Comparison of ENCODE assay signal across 31 cellular contexts in the genomic region with DNA sequence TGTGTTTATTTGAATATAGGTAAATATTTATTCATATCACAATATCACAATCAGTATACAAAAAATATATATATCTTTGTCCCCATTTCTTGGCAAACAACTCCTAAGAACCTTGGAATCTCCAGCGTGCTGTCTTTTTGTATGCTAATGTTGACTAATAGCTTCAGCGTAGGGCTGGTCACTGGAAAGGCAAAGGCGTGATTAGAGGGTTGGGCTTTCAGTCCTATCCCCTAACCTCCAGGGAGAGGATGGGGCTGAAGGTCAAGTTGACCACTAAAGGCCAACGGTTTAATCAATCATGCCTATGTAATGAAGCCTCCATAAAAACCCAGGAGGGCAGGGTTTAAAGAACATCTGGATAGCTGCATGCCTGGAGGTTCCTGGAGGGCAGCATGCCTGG.
"Had no signal": no experiment of that assay in that cellular context is flagged by ENCODE, and none has a peak within 500 bp of the region (broad histone marks: within the 10 kb centered on the region; RNA-seq: fewer than 3 reads in every experiment).

No MANE protein-coding gene starts in this region.

- H3K9me3 ChIP-seq: ascending aorta, MG63 had no signal

- H3K27me3 Mint-ChIP-seq: activated CD4-positive, alpha-beta T cell treated with anti-CD3 and anti-CD28 coated beads, Interleukin-2, amount 10 ng/mL, durations not matched to agents 24 days and 14 days; activated CD8-positive, alpha-beta T cell treated with anti-CD3 and anti-CD28 coated beads for 36 hours; activated naive CD4-positive, alpha-beta T cell treated with anti-CD3 and anti-CD28 coated beads, Interleukin-2, amount 50 U/mL, for 24 hours; activated naive CD8-positive, alpha-beta T cell treated with anti-CD3 and anti-CD28 coated beads, Interleukin-2, amount 10 ng/mL, durations not matched to agents 7 days and 5 days; activated T-helper 17 cell treated with anti-CD3 and anti-CD28 coated beads, Interleukin-2, amount 50 U/mL, for 72 hours had no signal

- H3K27ac ChIP-seq: ascending aorta, cardiac muscle cell, WERI-Rb-1 had no signal

- H3K27me3 ChIP-seq: ascending aorta, MG63 had no signal

- H3K4me3 ChIP-seq: ascending aorta, cardiac muscle cell, K562, MG63 had no signal

- H3K4me1 ChIP-seq: ascending aorta had no signal

- FAIRE-seq: K562 had no signal

- H3K27ac Mint-ChIP-seq: activated CD4-positive, alpha-beta T cell treated with anti-CD3 and anti-CD28 coated beads, Interleukin-2, amount 10 ng/mL, durations not matched to agents 24 days and 14 days; activated CD8-positive, alpha-beta T cell treated with anti-CD3 and anti-CD28 coated beads for 36 hours; activated naive CD4-positive, alpha-beta T cell treated with anti-CD3 and anti-CD28 coated beads, Interleukin-2, amount 50 U/mL, for 24 hours; activated naive CD8-positive, alpha-beta T cell treated with anti-CD3 and anti-CD28 coated beads, Interleukin-2, amount 10 ng/mL, durations not matched to agents 7 days and 5 days; activated T-cell treated with anti-CD3 and anti-CD28 coated beads, Interleukin-2, amount 50 U/mL, for 72 hours; activated T-helper 17 cell treated with anti-CD3 and anti-CD28 coated beads, Interleukin-2, amount 50 U/mL, for 72 hours had no signal

- H3K9me3 Mint-ChIP-seq: activated CD4-positive, alpha-beta T cell treated with anti-CD3 and anti-CD28 coated beads, Interleukin-2, amount 10 ng/mL, durations not matched to agents 24 days and 14 days; activated CD8-positive, alpha-beta T cell treated with anti-CD3 and anti-CD28 coated beads for 36 hours; activated naive CD4-positive, alpha-beta T cell treated with anti-CD3 and anti-CD28 coated beads, Interleukin-2, amount 50 U/mL, for 24 hours had no signal

- DNase-seq: activated CD4-positive, alpha-beta T cell treated with anti-CD3 and anti-CD28 coated beads, Interleukin-2, amount 10 ng/mL, durations not matched to agents 24 days and 14 days; activated CD4-positive, alpha-beta T cell treated with anti-CD3 and anti-CD28 coated beads, Interleukin-2, amount 50 U/mL, for 4 hours; activated CD8-positive, alpha-beta T cell treated with anti-CD3 and anti-CD28 coated beads for 36 hours; activated effector memory CD4-positive, alpha-beta T cell treated with anti-CD3 and anti-CD28 coated beads, Interleukin-2, amount 50 U/mL, for 16 hours; activated naive CD4-positive, alpha-beta T cell treated with Interleukin-2 at 50 U/mL for 16 hours; activated naive CD8-positive, alpha-beta T cell treated with anti-CD3 and anti-CD28 coated beads, Interleukin-2, amount 10 ng/mL, durations not matched to agents 7 days and 5 days; activated T-cell treated with anti-CD3 and anti-CD28 coated beads, Interleukin-2, amount 50 U/mL, for 1 hour; activated T-cell treated with anti-CD3 and anti-CD28 coated beads, Interleukin-2, amount 50 U/mL, for 72 hours; amygdala; Karpas-422; MG63; NCI-H1092; NCI-H1436 treated with DMSO at 0.1 percent for 48 hours; NCI-H1694 treated with DMSO at 0.1 percent for 48 hours; NCI-H2029; NCI-H2171; NCI-H510A; NCI-H526; NCI-H748 treated with DMSO at 0.1 percent for 48 hours; NK-92 treated with Interleukin-12 subunit alpha and Interleukin-12 subunit beta, amount 100 ng/mL, for 24 hours; OCI-M1; Right ventricle myocardium superior; SW 1271; T-helper 1 cell; T1000; WERI-Rb-1 had no signal

- H3K4me3 Mint-ChIP-seq: activated CD4-positive, alpha-beta T cell treated with anti-CD3 and anti-CD28 coated beads, Interleukin-2, amount 10 ng/mL, durations not matched to agents 24 days and 14 days; activated CD8-positive, alpha-beta T cell treated with anti-CD3 and anti-CD28 coated beads for 36 hours; activated naive CD4-positive, alpha-beta T cell treated with anti-CD3 and anti-CD28 coated beads, Interleukin-2, amount 50 U/mL, for 24 hours; activated naive CD8-positive, alpha-beta T cell treated with anti-CD3 and anti-CD28 coated beads, Interleukin-2, amount 10 ng/mL, durations not matched to agents 7 days and 5 days; activated T-cell treated with anti-CD3 and anti-CD28 coated beads, Interleukin-2, amount 50 U/mL, for 72 hours; activated T-helper 17 cell treated with anti-CD3 and anti-CD28 coated beads, Interleukin-2, amount 50 U/mL, for 72 hours had no signal

- H3K36me3 ChIP-seq: ascending aorta, cardiac muscle cell, MG63, WERI-Rb-1 had no signal

- H3K4me1 Mint-ChIP-seq: activated CD4-positive, alpha-beta T cell treated with anti-CD3 and anti-CD28 coated beads, Interleukin-2, amount 10 ng/mL, durations not matched to agents 24 days and 14 days; activated naive CD4-positive, alpha-beta T cell treated with anti-CD3 and anti-CD28 coated beads, Interleukin-2, amount 50 U/mL, for 24 hours; activated naive CD8-positive, alpha-beta T cell treated with anti-CD3 and anti-CD28 coated beads, Interleukin-2, amount 10 ng/mL, durations not matched to agents 7 days and 5 days; activated T-helper 17 cell treated with anti-CD3 and anti-CD28 coated beads, Interleukin-2, amount 50 U/mL, for 72 hours had no signal

- H3K36me3 Mint-ChIP-seq: activated naive CD4-positive, alpha-beta T cell treated with anti-CD3 and anti-CD28 coated beads, Interleukin-2, amount 50 U/mL, for 24 hours; activated naive CD8-positive, alpha-beta T cell treated with anti-CD3 and anti-CD28 coated beads, Interleukin-2, amount 10 ng/mL, durations not matched to agents 7 days and 5 days had no signal
